1 cellular context compared by ENCODE assay signal in genomic region chr3:8656240-8656639, GRCh38.
TF ChIP-seq lines count a peak whose summit lies in the region.

No MANE protein-coding gene starts in this region.

TF ChIP-seq in HepG2, 621 proteins besides CTCF, POLR2A, EP300 and RAD21 (continued from another document and continues in another):
- TF ChIP-seq ARID3A (IDR thresholded peaks at IDR 0.05; ENCODE audit: low read depth, low read length) = no peak
- TF ChIP-seq ZNF572 (CRISPR knock-in tag; IDR thresholded peaks at IDR 0.05) = 0 out of 2 replicates have a peak, but pooled peaks have one; percentile 24
- TF ChIP-seq ZNF12 (CRISPR knock-in tag; IDR thresholded peaks at IDR 0.05) = no peak
- TF ChIP-seq, protein P1, sequence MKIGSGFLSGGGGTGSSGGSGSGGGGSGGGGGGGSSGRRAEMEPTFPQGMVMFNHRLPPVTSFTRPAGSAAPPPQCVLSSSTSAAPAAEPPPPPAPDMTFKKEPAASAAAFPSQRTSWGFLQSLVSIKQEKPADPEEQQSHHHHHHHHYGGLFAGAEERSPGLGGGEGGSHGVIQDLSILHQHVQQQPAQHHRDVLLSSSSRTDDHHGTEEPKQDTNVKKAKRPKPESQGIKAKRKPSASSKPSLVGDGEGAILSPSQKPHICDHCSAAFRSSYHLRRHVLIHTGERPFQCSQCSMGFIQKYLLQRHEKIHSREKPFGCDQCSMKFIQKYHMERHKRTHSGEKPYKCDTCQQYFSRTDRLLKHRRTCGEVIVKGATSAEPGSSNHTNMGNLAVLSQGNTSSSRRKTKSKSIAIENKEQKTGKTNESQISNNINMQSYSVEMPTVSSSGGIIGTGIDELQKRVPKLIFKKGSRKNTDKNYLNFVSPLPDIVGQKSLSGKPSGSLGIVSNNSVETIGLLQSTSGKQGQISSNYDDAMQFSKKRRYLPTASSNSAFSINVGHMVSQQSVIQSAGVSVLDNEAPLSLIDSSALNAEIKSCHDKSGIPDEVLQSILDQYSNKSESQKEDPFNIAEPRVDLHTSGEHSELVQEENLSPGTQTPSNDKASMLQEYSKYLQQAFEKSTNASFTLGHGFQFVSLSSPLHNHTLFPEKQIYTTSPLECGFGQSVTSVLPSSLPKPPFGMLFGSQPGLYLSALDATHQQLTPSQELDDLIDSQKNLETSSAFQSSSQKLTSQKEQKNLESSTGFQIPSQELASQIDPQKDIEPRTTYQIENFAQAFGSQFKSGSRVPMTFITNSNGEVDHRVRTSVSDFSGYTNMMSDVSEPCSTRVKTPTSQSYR (CRISPR knock-in tag; IDR thresholded peaks at IDR 0.05; ENCODE audit: borderline replicate concordance) = no peak
- no peak for TF ChIP-seq ZNF776 (CRISPR knock-in tag; IDR thresholded peaks at IDR 0.05)
- TF ChIP-seq ARID2 (CRISPR knock-in tag; IDR thresholded peaks at IDR 0.05; ENCODE audit: borderline replicate concordance) = no peak
- TF ChIP-seq, protein P2, sequence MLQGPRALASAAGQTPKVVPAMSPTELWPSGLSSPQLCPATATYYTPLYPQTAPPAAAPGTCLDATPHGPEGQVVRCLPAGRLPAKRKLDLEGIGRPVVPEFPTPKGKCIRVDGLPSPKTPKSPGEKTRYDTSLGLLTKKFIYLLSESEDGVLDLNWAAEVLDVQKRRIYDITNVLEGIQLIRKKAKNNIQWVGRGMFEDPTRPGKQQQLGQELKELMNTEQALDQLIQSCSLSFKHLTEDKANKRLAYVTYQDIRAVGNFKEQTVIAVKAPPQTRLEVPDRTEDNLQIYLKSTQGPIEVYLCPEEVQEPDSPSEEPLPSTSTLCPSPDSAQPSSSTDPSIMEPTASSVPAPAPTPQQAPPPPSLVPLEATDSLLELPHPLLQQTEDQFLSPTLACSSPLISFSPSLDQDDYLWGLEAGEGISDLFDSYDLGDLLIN (CRISPR knock-in tag; IDR thresholded peaks at IDR 0.05; ENCODE audit: borderline replicate concordance) = no peak
- no peak for TF ChIP-seq ZNF451 (CRISPR knock-in tag; IDR thresholded peaks at IDR 0.05)
- no peak for TF ChIP-seq HMG20B (CRISPR knock-in tag; conservative IDR thresholded peaks at IDR 0.05)
- no peak for TF ChIP-seq NFYC (CRISPR knock-in tag; IDR thresholded peaks at IDR 0.05)
- TF ChIP-seq CENPX (CRISPR knock-in tag; IDR thresholded peaks at IDR 0.05) = no peak
- no peak for TF ChIP-seq ZFP62 (CRISPR knock-in tag; IDR thresholded peaks at IDR 0.05)
- TF ChIP-seq, protein P3, sequence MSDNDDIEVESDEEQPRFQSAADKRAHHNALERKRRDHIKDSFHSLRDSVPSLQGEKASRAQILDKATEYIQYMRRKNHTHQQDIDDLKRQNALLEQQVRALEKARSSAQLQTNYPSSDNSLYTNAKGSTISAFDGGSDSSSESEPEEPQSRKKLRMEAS (IDR thresholded peaks at IDR 0.05) = peak; percentile 60
- TF ChIP-seq, protein P4, sequence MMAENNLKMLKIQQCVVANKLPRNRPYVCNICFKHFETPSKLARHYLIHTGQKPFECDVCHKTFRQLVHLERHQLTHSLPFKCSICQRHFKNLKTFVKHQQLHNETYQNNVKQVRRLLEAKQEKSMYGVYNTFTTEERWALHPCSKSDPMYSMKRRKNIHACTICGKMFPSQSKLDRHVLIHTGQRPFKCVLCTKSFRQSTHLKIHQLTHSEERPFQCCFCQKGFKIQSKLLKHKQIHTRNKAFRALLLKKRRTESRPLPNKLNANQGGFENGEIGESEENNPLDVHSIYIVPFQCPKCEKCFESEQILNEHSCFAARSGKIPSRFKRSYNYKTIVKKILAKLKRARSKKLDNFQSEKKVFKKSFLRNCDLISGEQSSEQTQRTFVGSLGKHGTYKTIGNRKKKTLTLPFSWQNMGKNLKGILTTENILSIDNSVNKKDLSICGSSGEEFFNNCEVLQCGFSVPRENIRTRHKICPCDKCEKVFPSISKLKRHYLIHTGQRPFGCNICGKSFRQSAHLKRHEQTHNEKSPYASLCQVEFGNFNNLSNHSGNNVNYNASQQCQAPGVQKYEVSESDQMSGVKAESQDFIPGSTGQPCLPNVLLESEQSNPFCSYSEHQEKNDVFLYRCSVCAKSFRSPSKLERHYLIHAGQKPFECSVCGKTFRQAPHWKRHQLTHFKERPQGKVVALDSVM (CRISPR knock-in tag; IDR thresholded peaks at IDR 0.05) = no peak
- no peak for TF ChIP-seq MAFF (IDR thresholded peaks at IDR 0.05; ENCODE audit: low read depth, low read length)
- TF ChIP-seq, protein P5, sequence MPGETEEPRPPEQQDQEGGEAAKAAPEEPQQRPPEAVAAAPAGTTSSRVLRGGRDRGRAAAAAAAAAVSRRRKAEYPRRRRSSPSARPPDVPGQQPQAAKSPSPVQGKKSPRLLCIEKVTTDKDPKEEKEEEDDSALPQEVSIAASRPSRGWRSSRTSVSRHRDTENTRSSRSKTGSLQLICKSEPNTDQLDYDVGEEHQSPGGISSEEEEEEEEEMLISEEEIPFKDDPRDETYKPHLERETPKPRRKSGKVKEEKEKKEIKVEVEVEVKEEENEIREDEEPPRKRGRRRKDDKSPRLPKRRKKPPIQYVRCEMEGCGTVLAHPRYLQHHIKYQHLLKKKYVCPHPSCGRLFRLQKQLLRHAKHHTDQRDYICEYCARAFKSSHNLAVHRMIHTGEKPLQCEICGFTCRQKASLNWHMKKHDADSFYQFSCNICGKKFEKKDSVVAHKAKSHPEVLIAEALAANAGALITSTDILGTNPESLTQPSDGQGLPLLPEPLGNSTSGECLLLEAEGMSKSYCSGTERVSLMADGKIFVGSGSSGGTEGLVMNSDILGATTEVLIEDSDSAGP (CRISPR knock-in tag; IDR thresholded peaks at IDR 0.05; ENCODE audit: borderline replicate concordance) = 0 out of 2 replicates have a peak, but pooled peaks have one; percentile 31
- TF ChIP-seq ZNF782 (CRISPR knock-in tag; IDR thresholded peaks at IDR 0.05; ENCODE audit: borderline replicate concordance) = no peak
- TF ChIP-seq ZKSCAN8 (CRISPR knock-in tag; IDR thresholded peaks at IDR 0.05; ENCODE audit: borderline replicate concordance) = no peak
- TF ChIP-seq KLF6 (CRISPR knock-in tag; IDR thresholded peaks at IDR 0.05) = no peak
- no peak for TF ChIP-seq TOE1 (CRISPR knock-in tag; IDR thresholded peaks at IDR 0.05)
- TF ChIP-seq, protein P6, sequence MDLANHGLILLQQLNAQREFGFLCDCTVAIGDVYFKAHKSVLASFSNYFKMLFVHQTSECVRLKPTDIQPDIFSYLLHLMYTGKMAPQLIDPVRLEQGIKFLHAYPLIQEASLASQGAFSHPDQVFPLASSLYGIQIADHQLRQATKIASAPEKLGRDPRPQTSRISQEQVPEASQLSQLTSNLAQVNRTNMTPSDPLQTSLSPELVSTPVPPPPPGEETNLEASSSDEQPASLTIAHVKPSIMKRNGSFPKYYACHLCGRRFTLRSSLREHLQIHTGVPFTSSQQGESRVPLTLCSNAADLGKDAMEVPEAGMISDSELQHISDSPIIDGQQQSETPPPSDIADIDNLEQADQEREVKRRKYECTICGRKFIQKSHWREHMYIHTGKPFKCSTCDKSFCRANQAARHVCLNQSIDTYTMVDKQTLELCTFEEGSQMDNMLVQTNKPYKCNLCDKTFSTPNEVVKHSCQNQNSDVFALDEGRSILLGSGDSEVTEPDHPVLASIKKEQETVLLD (CRISPR knock-in tag; IDR thresholded peaks at IDR 0.05; ENCODE audit: low read depth) = no peak
- TF ChIP-seq MYC (CRISPR knock-in tag; IDR thresholded peaks at IDR 0.05; ENCODE audit: borderline replicate concordance) = peak; percentile 49; the same call in 1 of the 2 replicates
- no peak for TF ChIP-seq TERF1 (CRISPR knock-in tag; IDR thresholded peaks at IDR 0.05)
- no peak for TF ChIP-seq ETV6 (CRISPR knock-in tag; conservative IDR thresholded peaks at IDR 0.05)
- TF ChIP-seq ZNF614 (CRISPR knock-in tag; IDR thresholded peaks at IDR 0.05; ENCODE audit: borderline replicate concordance) = no peak
- TF ChIP-seq HIC2 (CRISPR knock-in tag; IDR thresholded peaks at IDR 0.05; ENCODE audit: low read depth) = peak; percentile 86; the same call in 1 of the 2 replicates
- TF ChIP-seq MIER2 (CRISPR knock-in tag; IDR thresholded peaks at IDR 0.05) = no peak
- no peak for TF ChIP-seq ZNF788 (CRISPR knock-in tag; IDR thresholded peaks at IDR 0.05; ENCODE audit: borderline replicate concordance)
- TF ChIP-seq DBP (CRISPR knock-in tag; IDR thresholded peaks at IDR 0.05; ENCODE audit: not compliant biosample characterization) = no peak
- no peak for TF ChIP-seq ZNF781 (CRISPR knock-in tag; IDR thresholded peaks at IDR 0.05; ENCODE audit: borderline replicate concordance, not compliant biosample characterization)
- no peak for TF ChIP-seq HDAC6 (IDR thresholded peaks at IDR 0.05; ENCODE audit: low read depth, low read length)
- no peak for TF ChIP-seq RFX1 (IDR thresholded peaks at IDR 0.05)
- TF ChIP-seq TCF12 (IDR thresholded peaks at IDR 0.05) = no peak
- no peak for TF ChIP-seq TCF12 (CRISPR knock-in tag; IDR thresholded peaks at IDR 0.05)
- TF ChIP-seq KDM5A (IDR thresholded peaks at IDR 0.05; ENCODE audit: borderline replicate concordance, low read length) = no peak
- TF ChIP-seq ZNF264 (CRISPR knock-in tag; IDR thresholded peaks at IDR 0.05) = no peak
- TF ChIP-seq, protein P7, sequence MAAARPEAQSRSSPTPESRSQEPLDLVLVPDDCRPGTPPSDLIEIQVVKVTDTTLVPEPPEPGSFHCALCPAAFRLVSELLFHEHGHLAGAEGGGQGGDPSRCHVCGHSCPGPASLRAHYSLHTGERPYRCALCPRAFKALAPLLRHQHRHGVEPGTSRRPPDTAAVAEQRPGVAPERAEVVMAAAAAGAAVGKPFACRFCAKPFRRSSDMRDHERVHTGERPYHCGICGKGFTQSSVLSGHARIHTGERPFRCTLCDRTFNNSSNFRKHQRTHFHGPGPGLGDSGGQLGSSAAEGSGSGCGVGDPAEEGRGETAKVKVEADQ (CRISPR knock-in tag; IDR thresholded peaks at IDR 0.05; ENCODE audit: borderline replicate concordance) = no peak
- TF ChIP-seq ADNP (CRISPR knock-in tag; IDR thresholded peaks at IDR 0.05) = no peak
- TF ChIP-seq IKZF4 (CRISPR knock-in tag; IDR thresholded peaks at IDR 0.05; ENCODE audit: borderline replicate concordance, low read depth, not compliant biosample characterization) = no peak
- no peak for TF ChIP-seq SMAD1 (CRISPR knock-in tag; IDR thresholded peaks at IDR 0.05; ENCODE audit: borderline replicate concordance, low read depth)
- no peak for TF ChIP-seq KAT8 (CRISPR knock-in tag; IDR thresholded peaks at IDR 0.05)
